Comparison of ENCODE assay signal across 9 cellular contexts in genomic region chr11:126716456-126717083, GRCh38.
DNase-seq lines count a peak whose midpoint lies in the region; ATAC-seq and TF ChIP-seq lines count a peak whose summit lies in the region.
"Had no signal": no experiment of that assay in that cellular context is flagged by ENCODE, and none has a peak within 500 bp of the region (broad histone marks: within the 10 kb centered on the region; RNA-seq: fewer than 3 reads in every experiment).

No MANE protein-coding gene starts in this region.

- no peaks in the 10 kb centered on the region for H3K4me1 Mint-ChIP-seq in MCF 10A (ENCODE audit: insufficient read depth, unreplicated experiment)
- H3K4me1 Mint-ChIP-seq in T-helper 2 cell treated with Interferon-gamma antibody and Interleukin-4, amounts not matched to agents 5 μg/mL and 100 μg/mL, for 36 hours (ENCODE audit: low read depth) = no peaks in the 10 kb centered on the region

- H3K27ac ChIP-seq in breast epithelium = no peak overlapping the region

- H3K27ac Mint-ChIP-seq in MCF 10A (ENCODE audit: low read depth, unreplicated experiment) = no peak overlapping the region
- H3K27ac Mint-ChIP-seq in T-helper 2 cell treated with Interferon-gamma antibody and Interleukin-4, amounts not matched to agents 5 μg/mL and 100 μg/mL, for 36 hours = no peak overlapping the region
- H3K27ac Mint-ChIP-seq: stimulated activated naive CD8-positive, alpha-beta T cell treated with anti-CD3 and anti-CD28 coated beads, Interleukin-15, Interleukin-2, amounts not matched to agents 100 ng/mL and 50 ng/mL, for 24 hours had no signal

- H3K36me3 ChIP-seq in breast epithelium = no peaks in the 10 kb centered on the region

- TF ChIP-seq CTCF in MCF 10A (IDR thresholded peaks at IDR 0.05; ENCODE audit: unreplicated experiment) (peak; percentile 18), breast epithelium (IDR thresholded peaks at IDR 0.05) (peak in 1 of 3 donors; percentile 35)

- no peaks in the 10 kb centered on the region for H3K9me3 Mint-ChIP-seq in MCF 10A (ENCODE audit: unreplicated experiment)
- no peaks in the 10 kb centered on the region for H3K9me3 Mint-ChIP-seq in T-helper 2 cell treated with Interferon-gamma antibody and Interleukin-4, amounts not matched to agents 5 μg/mL and 100 μg/mL, for 36 hours
- H3K9me3 Mint-ChIP-seq: stimulated activated naive CD8-positive, alpha-beta T cell treated with anti-CD3 and anti-CD28 coated beads, Interleukin-15, Interleukin-2, amounts not matched to agents 100 ng/mL and 50 ng/mL, for 24 hours had no signal

- peaks cover 37% of the 10 kb centered on the region for H3K27me3 Mint-ChIP-seq in MCF 10A (ENCODE audit: insufficient read depth, unreplicated experiment)
- peaks cover 6% of the 10 kb centered on the region for H3K27me3 Mint-ChIP-seq in T-helper 2 cell treated with Interferon-gamma antibody and Interleukin-4, amounts not matched to agents 5 μg/mL and 100 μg/mL, for 36 hours (ENCODE audit: low read depth)

- H3K4me1 ChIP-seq in breast epithelium = no peaks in the 10 kb centered on the region

- H3K27me3 ChIP-seq in breast epithelium = no peaks in the 10 kb centered on the region

- DNase-seq in MCF 10A (ENCODE audit: unreplicated experiment) (peak; percentile 54), breast epithelium (ENCODE audit: low spot score in 2 of 2) (no peak), KBM-7 (peak; percentile 51), fibroblast of peridontal ligament (ENCODE audit: extremely low read depth) (peak; percentile 36), posterior cingulate gyrus (peak in 6 of 10 donors; percentile 39 to 93 (median 72)), NOMO-1 (lab: John Stamatoyannopoulos, UW; ENCODE audit: unreplicated experiment in 2 of 2) (no peak)
- DNase-seq in T-helper 2 cell treated with Interferon-gamma antibody and Interleukin-4, amounts not matched to agents 5 μg/mL and 100 μg/mL, for 36 hours (ENCODE audit: low spot score) = peak; percentile 6

- ATAC-seq in HG02642 (IDR thresholded peaks at IDR 0.05; ENCODE audit: poor library complexity, unreplicated experiment) = no peak

- intact Hi-C loops in MCF 10A (cut with micrococcal nuclease) = loop anchor here (1.0 kb wide), 1 partner anchor 274 kb away; no protein-coding TSS in a partner anchor
- intact Hi-C loops in breast epithelium (cut with DNase I; ENCODE audit: low total_unique reads) = no loop called here
- intact Hi-C loops in posterior cingulate gyrus (cut with DNase I) = loop anchor here (2.0 to 10.0 kb wide), 3 partner anchors 178 to 628 kb away; no protein-coding TSS in a partner anchor

- CTCF ChIA-PET in MCF 10A (lab: Yijun Ruan, JAX) = interaction anchor here (0.7 to 4.9 kb wide), 20 partner anchors 9 to 977 kb away, joined by 3 to 37 read pairs (median 4); no protein-coding TSS in a partner anchor

- BruUV-seq in MCF 10A (replicated peaks; lab: Mats Ljungman, UMichigan) = no TSS peak

- no peak overlapping the region for H3K4me3 Mint-ChIP-seq in MCF 10A (ENCODE audit: unreplicated experiment)
- no peak overlapping the region for H3K4me3 Mint-ChIP-seq in T-helper 2 cell treated with Interferon-gamma antibody and Interleukin-4, amounts not matched to agents 5 μg/mL and 100 μg/mL, for 36 hours
- H3K4me3 Mint-ChIP-seq: stimulated activated naive CD8-positive, alpha-beta T cell treated with anti-CD3 and anti-CD28 coated beads, Interleukin-15, Interleukin-2, amounts not matched to agents 100 ng/mL and 50 ng/mL, for 24 hours had no signal

- no peak overlapping the region for H3K4me3 ChIP-seq in breast epithelium

- TF ChIP-seq POLR2A in breast epithelium (IDR thresholded peaks at IDR 0.05) = no peak

- no peaks in the 10 kb centered on the region for H3K9me3 ChIP-seq in breast epithelium

- in situ Hi-C loops in KBM-7 (cut with MboI; ENCODE audit: low pct_unique_long_range_greater_than_20kb, low sequenced_read_pairs) = no loop called here

- no peaks in the 10 kb centered on the region for H3K36me3 Mint-ChIP-seq in MCF 10A (ENCODE audit: insufficient read depth, unreplicated experiment)
- no peaks in the 10 kb centered on the region for H3K36me3 Mint-ChIP-seq in T-helper 2 cell treated with Interferon-gamma antibody and Interleukin-4, amounts not matched to agents 5 μg/mL and 100 μg/mL, for 36 hours (ENCODE audit: low read depth)

- POLR2A ChIA-PET in MCF 10A (lab: Yijun Ruan, JAX) = no interaction called here

Comparison
In these comparisons a context has a peak if more than half of its experiments do, and no peak if none do; other contexts are left out.
1. DNase-seq: peak in MCF 10A (single experiment), KBM-7 (single experiment), T-helper 2 cell treated with Interferon-gamma antibody and Interleukin-4, amounts not matched to agents 5 μg/mL and 100 μg/mL, for 36 hours (single experiment), fibroblast of peridontal ligament (single experiment) and posterior cingulate gyrus (6 of 10); none in breast epithelium (0 of 2) and NOMO-1 (0 of 2).